In genomic region chr4:7103031-7103598, GRCh38 we compare ENCODE assay signal across 8 cellular contexts. TPM values are rescaled to one million over a fixed set of nuclear protein-coding genes. Genes with fewer than 3 reads are reported as not detected.
A peak's percentile ranks its signal among the peaks of the same experiment; 100 is the strongest.
DNase-seq lines count a peak whose midpoint lies in the region; ATAC-seq and TF ChIP-seq lines count a peak whose summit lies in the region.

No MANE protein-coding gene starts in this region.

- H3K9me3 Mint-ChIP-seq in activated naive CD4-positive, alpha-beta T cell treated with anti-CD3 and anti-CD28 coated beads for 36 hours: no peaks in the 10 kb centered on the region
- peaks cover 11% of the 10 kb centered on the region for H3K9me3 Mint-ChIP-seq in glutamatergic neuron (ENCODE audit: unreplicated experiment)

- H2AFZ ChIP-seq in osteoblast (ENCODE audit: low read length): peak overlapping the region; percentile 97

- H3K27ac Mint-ChIP-seq in activated naive CD4-positive, alpha-beta T cell treated with anti-CD3 and anti-CD28 coated beads for 36 hours: peak overlapping the region; percentile 50
- H3K27ac Mint-ChIP-seq in glutamatergic neuron (ENCODE audit: unreplicated experiment): no peak overlapping the region

- peak overlapping the region; percentile 92 for H3K4me2 ChIP-seq in osteoblast (ENCODE audit: insufficient read depth, low read length)

- H3K27ac ChIP-seq in osteoblast (ENCODE audit: low read depth, low read length) (no peak overlapping the region), thoracic aorta (peak overlapping the region; percentile 78 to 83)

- H3K36me3 Mint-ChIP-seq in activated naive CD4-positive, alpha-beta T cell treated with anti-CD3 and anti-CD28 coated beads for 36 hours (ENCODE audit: low read depth): peaks cover 2% of the 10 kb centered on the region
- H3K36me3 Mint-ChIP-seq in glutamatergic neuron (ENCODE audit: unreplicated experiment): peaks cover 5% of the 10 kb centered on the region

- H3K4me3 ChIP-seq in osteoblast (ENCODE audit: insufficient read depth, low read length): peak overlapping the region; percentile 76
- peak overlapping the region; percentile 82 for H3K4me3 ChIP-seq in thoracic aorta

- ATAC-seq in GM21723 (IDR thresholded peaks at IDR 0.05; ENCODE audit: unreplicated experiment) (peak; percentile 90), thoracic aorta (ENCODE audit: insufficient number of reproducible peaks, low FRiP score, low read depth) (peak; percentile 77)

- H3K4me1 ChIP-seq in osteoblast (ENCODE audit: insufficient read depth, low read length) (peaks cover 7% of the 10 kb centered on the region), thoracic aorta (ENCODE audit: control insufficient read depth in 1 of 2, low read depth in 2 of 2) (peaks cover 8 to 21% of the 10 kb centered on the region in 2 donors)

- no peaks in the 10 kb centered on the region for H4K20me1 ChIP-seq in osteoblast (ENCODE audit: insufficient read depth, low read length)

- in situ Hi-C loops in SK-MEL-5 (cut with HindIII; ENCODE audit: low pct_unique_long_range_greater_than_20kb, low sequenced_read_pairs): no loop called here

- H3K79me2 ChIP-seq in osteoblast (ENCODE audit: insufficient read depth, low read length): no peaks in the 10 kb centered on the region

- H3K27me3 Mint-ChIP-seq in activated naive CD4-positive, alpha-beta T cell treated with anti-CD3 and anti-CD28 coated beads for 36 hours (ENCODE audit: low read depth): no peaks in the 10 kb centered on the region
- peaks cover 3% of the 10 kb centered on the region for H3K27me3 Mint-ChIP-seq in glutamatergic neuron (ENCODE audit: unreplicated experiment)

- TF ChIP-seq CTCF in glutamatergic neuron (IDR thresholded peaks at IDR 0.05; ENCODE audit: partially characterized antibody, unreplicated experiment) (no peak), osteoblast (IDR thresholded peaks at IDR 0.05; ENCODE audit: extremely low read depth, low read depth, low read length) (no peak), thoracic aorta (IDR thresholded peaks at IDR 0.05) (no peak)

- CTCF ChIA-PET in activated naive CD4-positive, alpha-beta T cell treated with anti-CD3 and anti-CD28 coated beads for 36 hours (lab: Charles Lee): interaction anchor here (0.6 to 2.8 kb wide), 14 partner anchors 9 to 691 kb away, joined by 3 to 22 read pairs (median 4); partner anchors contain the start of genes GRPEL1 and TADA2B

- H3K4me1 Mint-ChIP-seq in activated naive CD4-positive, alpha-beta T cell treated with anti-CD3 and anti-CD28 coated beads for 36 hours (ENCODE audit: low read depth): peaks cover 8% of the 10 kb centered on the region
- H3K4me1 Mint-ChIP-seq in glutamatergic neuron (ENCODE audit: low read depth, unreplicated experiment): peaks cover 6% of the 10 kb centered on the region

- H3K27me3 ChIP-seq in osteoblast (ENCODE audit: insufficient read depth, low read length) (peaks cover 21% of the 10 kb centered on the region), thoracic aorta (replicated peaks; ENCODE audit: insufficient read depth) (no peaks in the 10 kb centered on the region)

- DNase-seq in Daoy (ENCODE audit: low read depth): peak; percentile 88
- peak; percentile 11 for DNase-seq in KG1 (lab: John Stamatoyannopoulos, UW)
- DNase-seq in SK-MEL-5 (ENCODE audit: low read depth, low spot score): peak; percentile 78
- peak; percentile 90 for DNase-seq in activated naive CD4-positive, alpha-beta T cell treated with anti-CD3 and anti-CD28 coated beads for 36 hours
- DNase-seq in glutamatergic neuron: peak; percentile 80
- peak; percentile 96 for DNase-seq in osteoblast (ENCODE audit: insufficient read length, low spot score, missing footprints)
- peak; percentile 66 for DNase-seq in thoracic aorta (ENCODE audit: low spot score)

- H3K36me3 ChIP-seq in osteoblast (ENCODE audit: insufficient read depth, low read length) (no peaks in the 10 kb centered on the region), thoracic aorta (no peaks in the 10 kb centered on the region)

- intact Hi-C loops in activated naive CD4-positive, alpha-beta T cell treated with anti-CD3 and anti-CD28 coated beads for 36 hours (cut with micrococcal nuclease): loop anchor here (1.0 to 2.0 kb wide), 4 partner anchors 35 to 116 kb away; partner anchors contain the start of genes GRPEL1 and TADA2B

- peak overlapping the region; percentile 90 for H3K4me3 Mint-ChIP-seq in activated naive CD4-positive, alpha-beta T cell treated with anti-CD3 and anti-CD28 coated beads for 36 hours
- H3K4me3 Mint-ChIP-seq in glutamatergic neuron (ENCODE audit: unreplicated experiment): peak overlapping the region; percentile 86

- H3K9me3 ChIP-seq in osteoblast (ENCODE audit: low read depth, low read length): no peaks in the 10 kb centered on the region
- H3K9me3 ChIP-seq in thoracic aorta: no peaks in the 10 kb centered on the region

RNA-seq across cellular contexts. Expression of gene GRPEL1, which starts 35.3 kb away (rescaled TPM):
- total RNA-seq in Daoy (2014; rRNA removed; shearing (Covaris generic)): 59.5 and 83.3 TPM in 2 replicates
- total RNA-seq in SK-MEL-5 (2014; rRNA removed; shearing (Covaris generic)): 69.6 and 70.6 TPM in 2 replicates
- polyA plus RNA-seq in SK-MEL-5 (2015; cell fraction: cytosol; rRNA removed): 35.2 and 40.5 TPM in 2 replicates
- polyA plus RNA-seq in SK-MEL-5 (2015; cell fraction: nucleus; rRNA removed): 11.1 and 15.6 TPM in 2 replicates
- 10 to 100 TPM; 53.7 to 53.9 TPM for total RNA-seq in activated naive CD4-positive, alpha-beta T cell treated with anti-CD3 and anti-CD28 coated beads for 36 hours
- total RNA-seq in glutamatergic neuron (ENCODE audit: unreplicated experiment): 14.0 TPM
- total RNA-seq in osteoblast: 10.3 and 21.0 TPM in 2 replicates
- 10 to 100 TPM; 26.7 to 40.1 TPM for total RNA-seq in thoracic aorta

RNA-seq across cellular contexts. Expression of gene TADA2B, which starts 59.9 kb away (rescaled TPM):
- 7.3 and 9.6 TPM in 2 replicates for total RNA-seq in Daoy (2014; rRNA removed; shearing (Covaris generic))
- total RNA-seq in SK-MEL-5 (2014; rRNA removed; shearing (Covaris generic)): 9.3 and 9.6 TPM in 2 replicates
- 13.6 and 17.6 TPM in 2 replicates for polyA plus RNA-seq in SK-MEL-5 (2015; cell fraction: cytosol; rRNA removed)
- polyA plus RNA-seq in SK-MEL-5 (2015; cell fraction: nucleus; rRNA removed): 3.8 and 4.0 TPM in 2 replicates
- 1 to 10 TPM; 8.2 to 9.9 TPM for total RNA-seq in activated naive CD4-positive, alpha-beta T cell treated with anti-CD3 and anti-CD28 coated beads for 36 hours
- total RNA-seq in glutamatergic neuron (ENCODE audit: unreplicated experiment) (14.3 TPM), osteoblast (12.7 and 13.0 TPM in 2 replicates), thoracic aorta (10 to 100 TPM; 21.5 to 24.2 TPM)

Comparison
In these comparisons a context has a peak if more than half of its experiments do, and no peak if none do; other contexts are left out.
1. DNase-seq: peak in every context shown above with its lines; median percentile 96 in osteoblast; 90 in activated naive CD4-positive, alpha-beta T cell treated with anti-CD3 and anti-CD28 coated beads for 36 hours; 88 in Daoy; 80 in glutamatergic neuron; 78 in SK-MEL-5; 66 in thoracic aorta; 11 in KG1.